7 cellular contexts compared by ENCODE assay signal in genomic region chr10:80662429-80663211, GRCh38.
DNase-seq lines count a peak whose midpoint lies in the region; ATAC-seq, FAIRE-seq and TF ChIP-seq lines count a peak whose summit lies in the region.

No MANE protein-coding gene starts in this region.

- H3K4me2 ChIP-seq in mammary epithelial cell (ENCODE audit: insufficient read depth, low read depth, low read length): peak overlapping the region; percentile 69

- intact Hi-C loops in mammary epithelial cell (cut with micrococcal nuclease): loop anchor here (1.0 to 5.0 kb wide), 5 partner anchors 35 to 356 kb away; partner anchors contain the start of gene SH2D4B

- H4K20me1 ChIP-seq in mammary epithelial cell (ENCODE audit: insufficient read depth, low read length): no peaks in the 10 kb centered on the region

- H3K79me2 ChIP-seq in mammary epithelial cell (ENCODE audit: insufficient read depth, low read length): no peaks in the 10 kb centered on the region

- no peak overlapping the region for H3K9ac ChIP-seq in mammary epithelial cell (ENCODE audit: insufficient read depth, low read length)

- TF ChIP-seq POLR2A in GM12892 (IDR thresholded peaks at IDR 0.05; ENCODE audit: low read depth, low read length): no peak

- BruUV-seq in mammary epithelial cell (replicated peaks; lab: Mats Ljungman, UMichigan): no TSS peak

- in situ Hi-C loops in mammary epithelial cell (cut with MboI; ENCODE audit: low sequenced_read_pairs in 2 of 2): no loop called here

- FAIRE-seq in GM12892 (lab: Jason Lieb, UNC): peak; percentile 86

- H3K27me3 ChIP-seq in WERI-Rb-1 (ENCODE audit: insufficient read depth, low read depth, severe bottlenecking): no peaks in the 10 kb centered on the region
- no peaks in the 10 kb centered on the region for H3K27me3 ChIP-seq in mammary epithelial cell (ENCODE audit: insufficient read depth, low read length)

- H3K36me3 ChIP-seq in WERI-Rb-1 (no peaks in the 10 kb centered on the region), mammary epithelial cell (ENCODE audit: insufficient read depth, low read length) (no peaks in the 10 kb centered on the region)

- ATAC-seq in HG02678 (IDR thresholded peaks at IDR 0.05; ENCODE audit: unreplicated experiment): peak; percentile 86

- DNase-seq in GM12892 (ENCODE audit: insufficient read length) (peak; percentile 32), NCI-H1436 treated with DMSO at 0.1 percent for 48 hours (lab: John Stamatoyannopoulos, UW) (peak; percentile 37), WERI-Rb-1 (peak; percentile 96), mammary epithelial cell (peak; percentile 65), iPS-NIHi7 (ENCODE audit: extremely low spot score) (peak; percentile 89), smooth muscle cell of the brain vasculature (ENCODE audit: low read depth, low spot score) (peak; percentile 52)

- H3K4me3 ChIP-seq in WERI-Rb-1 (ENCODE audit: low read depth, low read length): peak overlapping the region; percentile 46
- peak overlapping the region in 1 of 3 experiments; percentile 6 for H3K4me3 ChIP-seq in mammary epithelial cell (replicated peaks in 1 of 3; ENCODE audit: insufficient read depth in 1 of 3, low read depth in 2 of 3, low read length in 3 of 3)

- no peaks in the 10 kb centered on the region for H3K4me1 ChIP-seq in mammary epithelial cell (ENCODE audit: insufficient read depth, low read length)

- WGBS in mammary epithelial cell (ENCODE audit: low coverage, missing lambda C conversion rate): 32% methylated on average over 17 of the region's 19 CpGs

- TF ChIP-seq CTCF in WERI-Rb-1 (IDR thresholded peaks at IDR 0.05; ENCODE audit: low read depth, low read length) (peak; percentile 69), mammary epithelial cell (conservative IDR thresholded peaks at IDR 0.05 in 1 of 2, IDR thresholded peaks at IDR 0.05 in 1 of 2; ENCODE audit: extremely low read depth in 1 of 2, insufficient read depth in 1 of 2, low read depth in 1 of 2, low read length in 2 of 2) (peak; percentile 80 to 88)

- H3K27ac ChIP-seq in WERI-Rb-1 (peak overlapping the region; percentile 54), mammary epithelial cell (ENCODE audit: insufficient read depth, low read depth, low read length) (no peak overlapping the region)

- CTCF ChIA-PET in mammary epithelial cell (lab: Charles Lee; ENCODE audit: low non-redundant PET): interaction anchor here (0.6 to 1.5 kb wide), 7 partner anchors 29 to 1604 kb away, joined by 3 to 8 read pairs (median 4); no protein-coding TSS in a partner anchor

- dilution Hi-C loops in mammary epithelial cell (cut with HindIII; ENCODE audit: low sequenced_read_pairs): loop anchor here (5.0 kb wide), 1 partner anchor 45 kb away; no protein-coding TSS in a partner anchor

- H2AFZ ChIP-seq in mammary epithelial cell (ENCODE audit: low read depth, low read length): peak overlapping the region; percentile 96

- no peaks in the 10 kb centered on the region for H3K9me3 ChIP-seq in WERI-Rb-1 (ENCODE audit: severe bottlenecking)
- peaks cover 4% of the 10 kb centered on the region for H3K9me3 ChIP-seq in mammary epithelial cell (replicated peaks; ENCODE audit: insufficient read depth, low read length)

Comparison
In these comparisons a context has a peak if more than half of its experiments do, and no peak if none do; other contexts are left out.
1. DNase-seq: peak in every context shown above with its lines; median percentile 96 in WERI-Rb-1; 89 in iPS-NIHi7; 65 in mammary epithelial cell; 52 in smooth muscle cell of the brain vasculature; 37 in NCI-H1436 treated with DMSO at 0.1 percent for 48 hours; 32 in GM12892.